In the genomic region with DNA sequence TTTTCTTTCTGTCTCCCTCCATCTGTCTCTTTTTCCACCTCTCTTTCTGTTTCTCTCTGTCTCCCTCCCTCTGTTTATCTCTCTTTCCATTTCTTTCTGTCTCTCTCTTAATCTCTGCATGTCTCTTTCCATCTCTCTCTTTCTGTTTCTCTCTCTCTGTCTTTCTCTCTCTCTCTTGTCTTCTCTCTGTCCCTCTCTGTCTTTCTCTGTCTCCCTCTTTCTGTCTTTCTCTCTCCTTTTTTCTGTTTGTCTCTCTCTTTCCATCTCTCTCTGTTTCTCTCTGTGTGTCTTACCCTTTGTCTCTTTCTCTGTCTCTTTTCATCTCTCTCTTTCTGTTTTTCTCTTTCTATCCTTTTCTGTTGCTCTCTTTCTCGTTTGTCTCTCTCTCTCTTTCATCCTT, we compare ENCODE assay signal across 35 cellular contexts. TPM values are rescaled to one million over a fixed set of nuclear protein-coding genes. Genes with fewer than 3 reads are reported as not detected.
"Had no signal": no experiment of that assay in that cellular context is flagged by ENCODE, and none has a peak within 500 bp of the region (broad histone marks: within the 10 kb centered on the region; RNA-seq: fewer than 3 reads in every experiment).

No MANE protein-coding gene starts in this region.

- H3K4me1 ChIP-seq: adrenal gland, body of pancreas, esophagus squamous epithelium, gastroesophageal sphincter, heart right ventricle had no signal

- H3K27ac ChIP-seq: adrenal gland, body of pancreas, epithelial cell of prostate, esophagus squamous epithelium, gastroesophageal sphincter, heart right ventricle had no signal

- H3K27me3 ChIP-seq: adrenal gland, body of pancreas, esophagus squamous epithelium, gastroesophageal sphincter had no signal

- H3K9me3 Mint-ChIP-seq: activated CD4-positive, alpha-beta T cell treated with anti-CD3 and anti-CD28 coated beads, Interleukin-2, amount 10 ng/mL, durations not matched to agents 7 days and 5 days; activated CD8-positive, alpha-beta T cell treated with anti-CD3 and anti-CD28 coated beads for 36 hours; activated naive CD4-positive, alpha-beta T cell treated with anti-CD3 and anti-CD28 coated beads for 36 hours; activated naive CD4-positive, alpha-beta T cell treated with anti-CD3 and anti-CD28 coated beads, Interleukin-2, amount 50 U/mL, for 24 hours; activated naive CD8-positive, alpha-beta T cell treated with anti-CD3 and anti-CD28 coated beads for 36 hours; activated naive CD8-positive, alpha-beta T cell treated with anti-CD3 and anti-CD28 coated beads, Interleukin-2, amount 50 U/mL, for 24 hours; activated T-helper 1 cell treated with anti-CD3 and anti-CD28 coated beads, Interleukin-12 subunit alpha, Interleukin-12 subunit beta, Interleukin-2, Interleukin-4 antibody, amounts not matched to agents 30 ng/mL and 10 ng/mL and 1 ng/mL, durations not matched to agents 14 hours and 24 hours and 36 hours; activated T-helper 2 cell treated with anti-CD3 and anti-CD28 coated beads, Interferon-gamma antibody, Interleukin-2, Interleukin-4, amounts not matched to agents 10 μg/mL and 5 μg/mL and 100 μg/mL, durations not matched to agents 14 hours and 24 hours and 36 hours had no signal

- H3K27me3 Mint-ChIP-seq: activated CD4-positive, alpha-beta T cell treated with anti-CD3 and anti-CD28 coated beads, Interleukin-2, amount 10 ng/mL, durations not matched to agents 7 days and 5 days; activated naive CD4-positive, alpha-beta T cell treated with anti-CD3 and anti-CD28 coated beads, Interleukin-2, amount 50 U/mL, for 24 hours had no signal

- DNase-seq: activated CD4-positive, alpha-beta T cell treated with anti-CD3 and anti-CD28 coated beads for 1 hour; activated CD4-positive, alpha-beta T cell treated with anti-CD3 and anti-CD28 coated beads for 4 hours; activated CD4-positive, alpha-beta T cell treated with anti-CD3 and anti-CD28 coated beads, Interleukin-2, amount 10 ng/mL, durations not matched to agents 7 days and 5 days; activated CD4-positive, alpha-beta T cell treated with anti-CD3 and anti-CD28 coated beads, Interleukin-2, amount 50 U/mL, for 48 hours; activated CD8-positive, alpha-beta memory T cell treated with anti-CD3 and anti-CD28 coated beads for 24 hours; activated CD8-positive, alpha-beta T cell treated with anti-CD3 and anti-CD28 coated beads for 36 hours; activated effector memory CD4-positive, alpha-beta T cell treated with anti-CD3 and anti-CD28 coated beads, Interleukin-2, amount 50 U/mL, for 16 hours; activated naive CD4-positive, alpha-beta T cell treated with anti-CD3 and anti-CD28 coated beads for 36 hours; activated naive CD8-positive, alpha-beta T cell treated with anti-CD3 and anti-CD28 coated beads for 36 hours; activated naive CD8-positive, alpha-beta T cell treated with anti-CD3 and anti-CD28 coated beads, Interleukin-2, amount 50 U/mL, for 24 hours; activated T-cell treated with anti-CD3 and anti-CD28 coated beads, Interleukin-2, amount 50 U/mL, for 1 hour; activated T-cell treated with anti-CD3 and anti-CD28 coated beads, Interleukin-2, amount 50 U/mL, for 48 hours; adrenal gland; amygdala; aorta; body of pancreas; caudate nucleus; cortex of kidney; dermis blood vessel endothelial cell; effector CD8-positive, alpha-beta T cell; esophagus squamous epithelium; foreskin melanocyte; heart right ventricle; T-helper 2 cell had no signal

- H3K27ac Mint-ChIP-seq: activated CD4-positive, alpha-beta T cell treated with anti-CD3 and anti-CD28 coated beads, Interleukin-2, amount 10 ng/mL, durations not matched to agents 7 days and 5 days; activated CD8-positive, alpha-beta T cell treated with anti-CD3 and anti-CD28 coated beads for 36 hours; activated naive CD4-positive, alpha-beta T cell treated with anti-CD3 and anti-CD28 coated beads for 36 hours; activated naive CD4-positive, alpha-beta T cell treated with anti-CD3 and anti-CD28 coated beads, Interleukin-2, amount 50 U/mL, for 24 hours; activated naive CD8-positive, alpha-beta T cell treated with anti-CD3 and anti-CD28 coated beads for 36 hours; activated naive CD8-positive, alpha-beta T cell treated with anti-CD3 and anti-CD28 coated beads, Interleukin-2, amount 50 U/mL, for 24 hours; activated T-helper 1 cell treated with anti-CD3 and anti-CD28 coated beads, Interleukin-12 subunit alpha, Interleukin-12 subunit beta, Interleukin-2, Interleukin-4 antibody, amounts not matched to agents 30 ng/mL and 10 ng/mL and 1 ng/mL, durations not matched to agents 14 hours and 24 hours and 36 hours; activated T-helper 2 cell treated with anti-CD3 and anti-CD28 coated beads, Interferon-gamma antibody, Interleukin-2, Interleukin-4, amounts not matched to agents 10 μg/mL and 5 μg/mL and 100 μg/mL, durations not matched to agents 14 hours and 24 hours and 36 hours had no signal

- ATAC-seq: activated CD8-positive, alpha-beta T cell treated with anti-CD3 and anti-CD28 coated beads for 36 hours; activated naive CD8-positive, alpha-beta T cell treated with anti-CD3 and anti-CD28 coated beads, Interleukin-2, amount 50 U/mL, for 24 hours; body of pancreas; gastroesophageal sphincter; heart right ventricle had no signal

- H3K4me3 ChIP-seq: adrenal gland, body of pancreas, esophagus squamous epithelium, gastroesophageal sphincter, heart right ventricle had no signal

- H3K36me3 Mint-ChIP-seq: activated naive CD4-positive, alpha-beta T cell treated with anti-CD3 and anti-CD28 coated beads, Interleukin-2, amount 50 U/mL, for 24 hours; activated naive CD8-positive, alpha-beta T cell treated with anti-CD3 and anti-CD28 coated beads for 36 hours had no signal

- H3K36me3 ChIP-seq: adrenal gland, esophagus squamous epithelium, gastroesophageal sphincter, heart right ventricle had no signal

- H3K4me1 Mint-ChIP-seq: activated CD4-positive, alpha-beta T cell treated with anti-CD3 and anti-CD28 coated beads, Interleukin-2, amount 10 ng/mL, durations not matched to agents 7 days and 5 days; activated naive CD4-positive, alpha-beta T cell treated with anti-CD3 and anti-CD28 coated beads, Interleukin-2, amount 50 U/mL, for 24 hours; activated naive CD8-positive, alpha-beta T cell treated with anti-CD3 and anti-CD28 coated beads for 36 hours; activated naive CD8-positive, alpha-beta T cell treated with anti-CD3 and anti-CD28 coated beads, Interleukin-2, amount 50 U/mL, for 24 hours had no signal

- H3K4me3 Mint-ChIP-seq: activated CD4-positive, alpha-beta T cell treated with anti-CD3 and anti-CD28 coated beads, Interleukin-2, amount 10 ng/mL, durations not matched to agents 7 days and 5 days; activated CD8-positive, alpha-beta T cell treated with anti-CD3 and anti-CD28 coated beads for 36 hours; activated naive CD4-positive, alpha-beta T cell treated with anti-CD3 and anti-CD28 coated beads for 36 hours; activated naive CD4-positive, alpha-beta T cell treated with anti-CD3 and anti-CD28 coated beads, Interleukin-2, amount 50 U/mL, for 24 hours; activated naive CD8-positive, alpha-beta T cell treated with anti-CD3 and anti-CD28 coated beads for 36 hours; activated naive CD8-positive, alpha-beta T cell treated with anti-CD3 and anti-CD28 coated beads, Interleukin-2, amount 50 U/mL, for 24 hours; activated T-helper 1 cell treated with anti-CD3 and anti-CD28 coated beads, Interleukin-12 subunit alpha, Interleukin-12 subunit beta, Interleukin-2, Interleukin-4 antibody, amounts not matched to agents 30 ng/mL and 10 ng/mL and 1 ng/mL, durations not matched to agents 14 hours and 24 hours and 36 hours had no signal

- H3K9me3 ChIP-seq: adrenal gland, body of pancreas, esophagus squamous epithelium, gastroesophageal sphincter, heart right ventricle had no signal

RNA-seq across cellular contexts. Expression of a gene that starts 34.7 kb away (rescaled TPM):
- total RNA-seq: activated CD4-positive, alpha-beta T cell treated with anti-CD3 and anti-CD28 coated beads, Interleukin-2, amount 10 ng/mL, durations not matched to agents 7 days and 5 days; activated CD8-positive, alpha-beta T cell treated with anti-CD3 and anti-CD28 coated beads for 36 hours; activated naive CD4-positive, alpha-beta T cell treated with anti-CD3 and anti-CD28 coated beads for 36 hours; activated naive CD8-positive, alpha-beta T cell treated with anti-CD3 and anti-CD28 coated beads for 36 hours; activated T-helper 1 cell treated with anti-CD3 and anti-CD28 coated beads, Interleukin-12 subunit alpha, Interleukin-12 subunit beta, Interleukin-2, Interleukin-4 antibody, amounts not matched to agents 30 ng/mL and 10 ng/mL and 1 ng/mL, durations not matched to agents 14 hours and 24 hours and 36 hours; activated T-helper 2 cell treated with anti-CD3 and anti-CD28 coated beads, Interferon-gamma antibody, Interleukin-2, Interleukin-4, amounts not matched to agents 10 μg/mL and 5 μg/mL and 100 μg/mL, durations not matched to agents 14 hours and 24 hours and 36 hours; aorta; chondrocyte; dermis blood vessel endothelial cell; endothelial cell of umbilical vein; fibroblast of villous mesenchyme; glomerular endothelial cell; heart right ventricle; T-helper 1 cell treated with Interleukin-12 subunit alpha and Interleukin-12 subunit beta and Interleukin-4 antibody, amounts not matched to agents 30 ng/mL and 1 ng/mL, for 36 hours had no signal
- polyA plus RNA-seq: aorta, endothelial cell of umbilical vein, fibroblast of lung, heart right ventricle had no signal
